ENCODE assay signal across 8 cellular contexts in the genomic region with DNA sequence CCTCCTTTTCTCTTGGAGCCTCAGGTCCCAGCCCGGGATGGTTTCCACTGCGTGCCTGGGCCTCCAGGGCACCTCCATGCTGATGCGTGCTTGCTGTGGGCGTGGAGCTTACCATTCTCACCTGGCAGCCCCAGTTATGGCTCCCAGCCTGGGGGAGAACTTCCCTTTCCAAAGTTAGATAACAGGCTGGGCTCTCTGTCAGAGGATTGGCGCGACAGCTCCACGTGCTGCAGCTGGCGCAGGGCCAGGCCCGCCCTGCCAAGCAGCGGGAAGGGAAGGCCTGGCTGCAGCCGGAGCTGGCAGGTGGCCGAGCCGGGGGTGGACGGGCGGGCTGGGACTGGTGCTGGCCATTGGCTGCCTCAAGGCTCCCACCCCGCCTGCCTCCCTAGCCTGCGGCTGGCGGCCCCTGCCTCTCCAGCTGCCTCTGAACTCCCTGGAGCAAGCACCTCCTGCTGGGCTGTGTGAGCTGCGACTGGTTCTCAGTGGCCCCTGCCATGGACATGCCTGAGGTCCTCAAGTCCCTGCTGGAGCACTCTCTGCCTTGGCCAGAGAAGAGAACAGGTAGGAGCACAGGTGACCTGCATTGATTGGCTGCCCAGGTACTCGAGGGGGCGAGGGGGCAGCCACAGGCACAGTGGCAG. TPM values are rescaled to one million over a fixed set of nuclear protein-coding genes. Genes with fewer than 3 reads are reported as not detected.
DNase-seq lines count a peak whose midpoint lies in the region; ATAC-seq, FAIRE-seq and TF ChIP-seq lines count a peak whose summit lies in the region.

No MANE protein-coding gene starts in this region.

- H3K23ac ChIP-seq in mesenchymal stem cell (ENCODE audit: low read length in 2 of 2) = no peak overlapping the region

- H3K4me3 ChIP-seq in endothelial cell of umbilical vein (replicated peaks in 1 of 3; ENCODE audit: insufficient read depth in 1 of 3, low read depth in 1 of 3, low read length in 3 of 3) (no peak overlapping the region), mesenchymal stem cell (ENCODE audit: insufficient read depth in 1 of 2, low read depth in 1 of 2, low read length in 2 of 2) (peak overlapping the region in 1 of 2 experiments; percentile 66), thyroid gland (replicated peaks in 1 of 3) (peak overlapping the region in 1 of 3 donors; percentile 19)

- H3K36me3 Mint-ChIP-seq in effector memory CD8-positive, alpha-beta T cell (ENCODE audit: insufficient read depth) = no peaks in the 10 kb centered on the region

- H3K9ac ChIP-seq in endothelial cell of umbilical vein (replicated peaks; ENCODE audit: extremely low read depth, insufficient read depth, low read length) (no peak overlapping the region), mesenchymal stem cell (ENCODE audit: low read length) (peak overlapping the region; percentile 34)

- TF ChIP-seq CTCF in endothelial cell of umbilical vein (IDR thresholded peaks at IDR 0.05; ENCODE audit: extremely low read depth in 1 of 2, insufficient read depth in 1 of 2, low read depth in 1 of 2, low read length in 2 of 2) = peak; percentile 30 to 66
- TF ChIP-seq CTCF in thyroid gland (IDR thresholded peaks at IDR 0.05) = peak in 4 of 6 experiments; percentile 47 to 64 (median 62)

- no peak overlapping the region for H3K18ac ChIP-seq in mesenchymal stem cell (ENCODE audit: low read depth in 1 of 2, low read length in 2 of 2)

- ATAC-seq in GM18511 (IDR thresholded peaks at IDR 0.05; ENCODE audit: unreplicated experiment) = no peak
- no peak for ATAC-seq in effector memory CD8-positive, alpha-beta T cell (replicated peaks)

- H3K14ac ChIP-seq in mesenchymal stem cell (ENCODE audit: low read length in 2 of 2) = peak overlapping the region in 1 of 2 experiments; percentile 26

- H4K91ac ChIP-seq in mesenchymal stem cell (ENCODE audit: low read length) = peak overlapping the region; percentile 16

- H3K4me2 ChIP-seq in endothelial cell of umbilical vein (ENCODE audit: insufficient read depth, low read length) (no peak overlapping the region), mesenchymal stem cell (ENCODE audit: low read length, poor library complexity, severe bottlenecking) (no peak overlapping the region)

- H3K9me3 ChIP-seq in endothelial cell of umbilical vein (replicated peaks; ENCODE audit: control insufficient read depth, insufficient read depth, low read length) = no peaks in the 10 kb centered on the region
- no peaks in the 10 kb centered on the region for H3K9me3 ChIP-seq in mesenchymal stem cell (ENCODE audit: control insufficient read depth, low read length)
- H3K9me3 ChIP-seq in thyroid gland = no peaks in the 10 kb centered on the region

- H3K27me3 Mint-ChIP-seq in effector memory CD8-positive, alpha-beta T cell = peaks cover 0 to 7% of the 10 kb centered on the region in 2 donors

- H3K36me3 ChIP-seq in endothelial cell of umbilical vein (ENCODE audit: control insufficient read depth in 2 of 2, extremely low read depth in 1 of 2, insufficient read depth in 2 of 2, low read length in 2 of 2) = no peaks in the 10 kb centered on the region
- H3K36me3 ChIP-seq in mesenchymal stem cell (ENCODE audit: control insufficient read depth in 1 of 2, insufficient read depth in 2 of 2, low read depth in 1 of 2, low read length in 2 of 2) = peaks cover 0 to 3% of the 10 kb centered on the region in 2 experiments
- H3K36me3 ChIP-seq in thyroid gland = no peaks in the 10 kb centered on the region

- H3K4me3 Mint-ChIP-seq in effector memory CD8-positive, alpha-beta T cell = no peak overlapping the region

- POLR2A ChIA-PET in endothelial cell of umbilical vein (lab: Charles Lee) = interaction anchor here (1.5 kb wide), 1 partner anchor 14 kb away, joined by 11 read pairs; the partner anchor contains the start of gene TEF

- no peaks in the 10 kb centered on the region for H3K9me3 Mint-ChIP-seq in effector memory CD8-positive, alpha-beta T cell

- H2BK5ac ChIP-seq in mesenchymal stem cell (ENCODE audit: low read depth, low read length, poor library complexity, severe bottlenecking) = no peak overlapping the region

- intact Hi-C loops in endothelial cell of umbilical vein (cut with micrococcal nuclease) = loop anchor here (5.0 to 10.0 kb wide), 2 partner anchors 80 to 172 kb away; partner anchors contain the start of gene RANGAP1
- intact Hi-C loops in thyroid gland (cut with DNase I) = no loop called here

- DNase-seq in EH (ENCODE audit: low read depth) (peak; percentile 92), NCI-H128 (lab: John Stamatoyannopoulos, UW; ENCODE audit: unreplicated experiment) (peak; percentile 26), SKM-1 (lab: John Stamatoyannopoulos, UW; ENCODE audit: unreplicated experiment) (peak; percentile 65), endothelial cell of umbilical vein (ENCODE audit: low read depth, low spot score) (peak; percentile 96), mesenchymal stem cell (peak; percentile 44), thyroid gland (peak; percentile 99 to 100)
- no peak for DNase-seq in effector memory CD8-positive, alpha-beta T cell

- CTCF ChIA-PET in endothelial cell of umbilical vein (lab: Charles Lee) = interaction anchor here (1.0 to 2.8 kb wide), 7 partner anchors 9 to 444 kb away, joined by 3 to 20 read pairs (median 5); partner anchors contain the start of gene TEF

- H2AK5ac ChIP-seq in mesenchymal stem cell (ENCODE audit: low read length, severe bottlenecking) = no peak overlapping the region

- no peaks in the 10 kb centered on the region for H3K9me1 ChIP-seq in endothelial cell of umbilical vein (replicated peaks; ENCODE audit: control insufficient read depth, extremely low read depth, insufficient read depth, low read length)

- H3K27me3 ChIP-seq in endothelial cell of umbilical vein (ENCODE audit: control insufficient read depth in 2 of 2, insufficient read depth in 2 of 2, low read length in 2 of 2) (no peaks in the 10 kb centered on the region), mesenchymal stem cell (ENCODE audit: control insufficient read depth in 1 of 2, insufficient read depth in 1 of 2, low read length in 2 of 2) (peaks cover 0 to 29% of the 10 kb centered on the region in 2 experiments), thyroid gland (no peaks in the 10 kb centered on the region)

- H2AFZ ChIP-seq in endothelial cell of umbilical vein (ENCODE audit: low read depth, low read length) = peak overlapping the region; percentile 51
- no peak overlapping the region for H2AFZ ChIP-seq in mesenchymal stem cell (ENCODE audit: low read depth, low read length)

- TF ChIP-seq POLR2A in endothelial cell of umbilical vein (IDR thresholded peaks at IDR 0.05; ENCODE audit: low read depth, low read length) (no peak), thyroid gland (IDR thresholded peaks at IDR 0.05) (peak in 1 of 2 donors; percentile 72)

- WGBS in mesenchymal stem cell = 84% methylated on average over 21 of the region's 21 CpGs
- WGBS in thyroid gland, 2 donors = 1% methylated on average over 18 of the region's 21 CpGs; no CpG with 5 or more reads in 1 of the 2 donors

- no peaks in the 10 kb centered on the region for H4K20me1 ChIP-seq in endothelial cell of umbilical vein (replicated peaks; ENCODE audit: control insufficient read depth, extremely low read depth, insufficient read depth, low read length)

- H3K79me1 ChIP-seq in mesenchymal stem cell (replicated peaks; ENCODE audit: low read length, poor library complexity, severe bottlenecking) = no peaks in the 10 kb centered on the region

- H3K4me1 Mint-ChIP-seq in effector memory CD8-positive, alpha-beta T cell (ENCODE audit: low read depth in 2 of 2) = peaks cover 0 to 5% of the 10 kb centered on the region in 2 donors

- H2BK12ac ChIP-seq in mesenchymal stem cell (ENCODE audit: low read length in 2 of 2) = no peak overlapping the region

- no peak overlapping the region for H3K4ac ChIP-seq in mesenchymal stem cell (ENCODE audit: low read depth in 1 of 2, low read length in 2 of 2)

- H4K8ac ChIP-seq in mesenchymal stem cell (ENCODE audit: low read length) = no peak overlapping the region

- H3K27ac ChIP-seq in endothelial cell of umbilical vein (ENCODE audit: insufficient read depth, low read depth, low read length) = no peak overlapping the region
- H3K27ac ChIP-seq in mesenchymal stem cell (ENCODE audit: low read length, poor library complexity, severe bottlenecking) = no peak overlapping the region
- H3K27ac ChIP-seq in thyroid gland = peak overlapping the region; percentile 83 to 91 (median 84)

- BruUV-seq in endothelial cell of umbilical vein (replicated peaks; lab: Mats Ljungman, UMichigan) = no TSS peak

- no peak overlapping the region for H3K27ac Mint-ChIP-seq in effector memory CD8-positive, alpha-beta T cell

- no peaks in the 10 kb centered on the region for H3K79me2 ChIP-seq in endothelial cell of umbilical vein (ENCODE audit: control insufficient read depth, insufficient read depth, low read length)

- no peak overlapping the region for H2BK15ac ChIP-seq in mesenchymal stem cell (ENCODE audit: low read depth, poor library complexity, severe bottlenecking)

- peaks cover 7% of the 10 kb centered on the region for H3K4me1 ChIP-seq in endothelial cell of umbilical vein (ENCODE audit: control insufficient read depth, extremely low read depth, insufficient read depth, low read length)
- peaks cover 17% of the 10 kb centered on the region for H3K4me1 ChIP-seq in mesenchymal stem cell (ENCODE audit: control insufficient read depth, insufficient read depth, low read depth, low read length)
- H3K4me1 ChIP-seq in thyroid gland = peaks cover 32 to 42% of the 10 kb centered on the region in 2 donors

- dilution Hi-C loops in endothelial cell of umbilical vein (cut with MboI; ENCODE audit: extremely low pct_ligation_motif_present, low sequenced_read_pairs) = no loop called here

- FAIRE-seq in endothelial cell of umbilical vein (lab: Jason Lieb, UNC) = peak; percentile 95

- H2BK120ac ChIP-seq in mesenchymal stem cell (ENCODE audit: low read depth, low read length) = no peak overlapping the region

TF ChIP-seq in endothelial cell of umbilical vein, 7 proteins besides CTCF, POLR2A, EP300 and RAD21 (continues in another document):
- TF ChIP-seq GATA2 (IDR thresholded peaks at IDR 0.05; ENCODE audit: insufficient read depth, insufficient read length, low read depth, low read length) (no peak), MAX (IDR thresholded peaks at IDR 0.05; ENCODE audit: insufficient read depth, insufficient read length) (peak; percentile 92)

RNA-seq across cellular contexts. Expression of gene TEF, which starts 14.6 kb away (rescaled TPM):
- total RNA-seq in endothelial cell of umbilical vein (2.2 and 2.9 TPM in 2 replicates), thyroid gland (10 to 100 TPM; 15.9 to 41.1 (median 22.9) TPM)
- 4.0 and 5.3 TPM in 2 replicates for polyA plus RNA-seq in endothelial cell of umbilical vein
- polyA plus RNA-seq in endothelial cell of umbilical vein (2011; cell fraction: cytosol; rRNA removed) = 2.2 and 4.2 TPM in 2 replicates
- polyA plus RNA-seq in endothelial cell of umbilical vein (2011; cell fraction: nucleus; rRNA removed) = 2.1 and 3.2 TPM in 2 replicates
- polyA plus RNA-seq in endothelial cell of umbilical vein (2012) = 1.5 and 1.6 TPM in 2 replicates
- 9.3 and 13.6 TPM in 2 replicates for polyA minus RNA-seq in endothelial cell of umbilical vein
- polyA minus RNA-seq in endothelial cell of umbilical vein (2011; cell fraction: cytosol; rRNA and poly(A)+ RNA removed) = 1.0 TPM
- 2.5 and 3.1 TPM in 2 replicates for polyA minus RNA-seq in endothelial cell of umbilical vein (2011; cell fraction: nucleus; rRNA and poly(A)+ RNA removed)
- 2.1 TPM for polyA plus RNA-seq in mesenchymal stem cell (2013, experiment 1 of 2)
- polyA plus RNA-seq in mesenchymal stem cell (2013, experiment 2 of 2) = 2.5 TPM

Comparison
In these comparisons a context has a peak if more than half of its experiments do, and no peak if none do; other contexts are left out.
1. DNase-seq: peak in EH (single experiment), NCI-H128 (single experiment), SKM-1 (single experiment), endothelial cell of umbilical vein (single experiment), mesenchymal stem cell (single experiment) and thyroid gland (2 of 2); none in effector memory CD8-positive, alpha-beta T cell (0 of 3).
2. H3K27ac ChIP-seq: peak in thyroid gland (3 of 3); none in endothelial cell of umbilical vein (single experiment) and mesenchymal stem cell (single experiment).